19 cellular contexts compared by ENCODE assay signal in genomic region chr1:211332839-211333238, GRCh38. TPM values are rescaled to one million over a fixed set of nuclear protein-coding genes. Genes with fewer than 3 reads are reported as not detected.
DNase-seq lines count a peak whose midpoint lies in the region; ATAC-seq, FAIRE-seq and TF ChIP-seq lines count a peak whose summit lies in the region.
"Had no signal": no experiment of that assay in that cellular context is flagged by ENCODE, and none has a peak within 500 bp of the region (broad histone marks: within the 10 kb centered on the region; RNA-seq: fewer than 3 reads in every experiment).

No MANE protein-coding gene starts in this region.

- no peaks in the 10 kb centered on the region for H3K9me3 Mint-ChIP-seq in activated CD4-positive, alpha-beta T cell treated with anti-CD3 and anti-CD28 coated beads, Interleukin-2, amount 10 ng/mL, durations not matched to agents 24 days and 14 days
- H3K9me3 Mint-ChIP-seq in endothelial cell (ENCODE audit: unreplicated experiment), result no peaks in the 10 kb centered on the region

- H2AFZ ChIP-seq in OCI-LY1 (ENCODE audit: low read length), result no peak overlapping the region

- no peak for TF ChIP-seq CTCF in OCI-LY1 (IDR thresholded peaks at IDR 0.05; ENCODE audit: low read length)
- TF ChIP-seq CTCF in body of pancreas (IDR thresholded peaks at IDR 0.05), result no peak
- TF ChIP-seq CTCF in pancreas (IDR thresholded peaks at IDR 0.05), result no peak
- no peak for TF ChIP-seq CTCF in endothelial cell (IDR thresholded peaks at IDR 0.05; ENCODE audit: unreplicated experiment)
- TF ChIP-seq CTCF in GM13977 (IDR thresholded peaks at IDR 0.05; ENCODE audit: extremely low read depth, insufficient read depth, missing control alignments), result no peak

- TF ChIP-seq POLR2A in body of pancreas (IDR thresholded peaks at IDR 0.05), result no peak

- H3K4me1 Mint-ChIP-seq in activated CD4-positive, alpha-beta T cell treated with anti-CD3 and anti-CD28 coated beads, Interleukin-2, amount 10 ng/mL, durations not matched to agents 24 days and 14 days, result peaks cover 92% of the 10 kb centered on the region
- H3K4me1 Mint-ChIP-seq in endothelial cell (ENCODE audit: unreplicated experiment), result peaks cover 51% of the 10 kb centered on the region

- in situ Hi-C loops in GM13977 (cut with MboI; ENCODE audit: low pct_unique_long_range_greater_than_20kb, low sequenced_read_pairs, unreplicated experiment), result loop anchor here (25.0 kb wide), 1 partner anchor 329 kb away; no protein-coding TSS in a partner anchor

- intact Hi-C loops in activated CD4-positive, alpha-beta T cell treated with anti-CD3 and anti-CD28 coated beads, Interleukin-2, amount 10 ng/mL, durations not matched to agents 24 days and 14 days (cut with micrococcal nuclease), result no loop called here
- intact Hi-C loops in body of pancreas (cut with DNase I), result no loop called here
- intact Hi-C loops in pancreas (cut with DNase I), result no loop called here

- H3K9me3 ChIP-seq in OCI-LY1 (ENCODE audit: low read length), result no peaks in the 10 kb centered on the region
- H3K9me3 ChIP-seq in body of pancreas, result no peaks in the 10 kb centered on the region
- no peaks in the 10 kb centered on the region for H3K9me3 ChIP-seq in pancreas
- H3K9me3 ChIP-seq: A549, colonic mucosa, heart right ventricle, mucosa of descending colon had no signal

- H4K20me1 ChIP-seq in OCI-LY1 (ENCODE audit: insufficient read depth, low read length), result no peaks in the 10 kb centered on the region

- peak overlapping the region; percentile 22 for H3K4me2 ChIP-seq in OCI-LY1 (ENCODE audit: low read length)

- no peak for ATAC-seq in body of pancreas
- no peak for ATAC-seq in pancreas
- ATAC-seq: A549, mucosa of descending colon had no signal

- FAIRE-seq in pancreas (lab: Jason Lieb, UNC), result no peak
- FAIRE-seq in HTR-8/SVneo (lab: Jason Lieb, UNC), result no peak
- FAIRE-seq: A549, small intestine had no signal

- H3K79me2 ChIP-seq in OCI-LY1 (ENCODE audit: insufficient read depth, low read length), result peaks cover 46% of the 10 kb centered on the region

- H3K27me3 Mint-ChIP-seq in activated CD4-positive, alpha-beta T cell treated with anti-CD3 and anti-CD28 coated beads, Interleukin-2, amount 10 ng/mL, durations not matched to agents 24 days and 14 days, result no peaks in the 10 kb centered on the region
- H3K27me3 Mint-ChIP-seq in endothelial cell (ENCODE audit: unreplicated experiment), result peaks cover 6% of the 10 kb centered on the region

- no peaks in the 10 kb centered on the region; the same call in 1 of the 2 replicates for H3F3A ChIP-seq in OCI-LY1 (ENCODE audit: insufficient read depth, low read length)

- peak; percentile 41 for DNase-seq in activated CD4-positive, alpha-beta T cell treated with anti-CD3 and anti-CD28 coated beads, Interleukin-2, amount 10 ng/mL, durations not matched to agents 24 days and 14 days
- no peak for DNase-seq in activated CD4-positive, alpha-beta T cell treated with anti-CD3 and anti-CD28 coated beads, Interleukin-2, amount 50 U/mL, for 4 hours
- DNase-seq in body of pancreas, result no peak
- no peak for DNase-seq in pancreas
- no peak for DNase-seq in HTR-8/SVneo (ENCODE audit: insufficient read length, low spot score)
- no peak for DNase-seq in endothelial cell (ENCODE audit: low spot score)
- no peak for DNase-seq in GM13977 (ENCODE audit: low spot score)
- DNase-seq: activated CD4-positive, CD25-positive, alpha-beta regulatory T cell; amygdala; colonic mucosa; GF-D8; heart right ventricle; kidney glomerular epithelial cell; mucosa of descending colon; NCI-H2081; small intestine had no signal

- 86 to 91% methylated on average over 2 of the region's 2 CpGs for WGBS in body of pancreas, 2 donors
- 87 to 88% methylated on average over 2 of the region's 2 CpGs for WGBS in pancreas, 2 donors

- H3K4me3 ChIP-seq in OCI-LY1 (ENCODE audit: low read depth, low read length, poor library complexity, severe bottlenecking) (peak overlapping the region; percentile 8), body of pancreas (no peak overlapping the region), pancreas (no peak overlapping the region)
- H3K4me3 ChIP-seq: A549, colonic mucosa, heart right ventricle, mucosa of descending colon had no signal

- H3K27me3 ChIP-seq in OCI-LY1 (ENCODE audit: insufficient read depth, low read length) (no peaks in the 10 kb centered on the region), body of pancreas (no peaks in the 10 kb centered on the region), pancreas (no peaks in the 10 kb centered on the region)
- H3K27me3 ChIP-seq: colonic mucosa, heart right ventricle had no signal

- H3K4me3 Mint-ChIP-seq in activated CD4-positive, alpha-beta T cell treated with anti-CD3 and anti-CD28 coated beads, Interleukin-2, amount 10 ng/mL, durations not matched to agents 24 days and 14 days, result no peak overlapping the region
- no peak overlapping the region for H3K4me3 Mint-ChIP-seq in endothelial cell (ENCODE audit: unreplicated experiment)

- peaks cover 100% of the 10 kb centered on the region for H3K4me1 ChIP-seq in OCI-LY1 (ENCODE audit: insufficient read depth, low read length, severe bottlenecking)
- peaks cover 100% of the 10 kb centered on the region for H3K4me1 ChIP-seq in body of pancreas
- peaks cover 23 to 82% (median 40%) of the 10 kb centered on the region in 3 donors for H3K4me1 ChIP-seq in pancreas

- no peaks in the 10 kb centered on the region for H3K9me2 ChIP-seq in OCI-LY1 (ENCODE audit: low read depth, low read length)

- H3K36me3 ChIP-seq in OCI-LY1 (ENCODE audit: insufficient read depth, low read length) (peaks cover 4% of the 10 kb centered on the region), body of pancreas (replicated peaks in 1 of 2; ENCODE audit: insufficient read depth in 1 of 2, low read depth in 2 of 2) (no peaks in the 10 kb centered on the region), pancreas (no peaks in the 10 kb centered on the region)
- H3K36me3 ChIP-seq: colonic mucosa, heart right ventricle had no signal

- no peak overlapping the region; the same call in 1 of the 2 replicates for H3K9ac ChIP-seq in OCI-LY1 (ENCODE audit: low read length)

- peaks cover 49% of the 10 kb centered on the region for H3K36me3 Mint-ChIP-seq in activated CD4-positive, alpha-beta T cell treated with anti-CD3 and anti-CD28 coated beads, Interleukin-2, amount 10 ng/mL, durations not matched to agents 24 days and 14 days (ENCODE audit: low read depth)
- H3K36me3 Mint-ChIP-seq in endothelial cell (ENCODE audit: low read depth, unreplicated experiment), result peaks cover 7% of the 10 kb centered on the region

- H3K27ac ChIP-seq in OCI-LY1 (ENCODE audit: low read depth, low read length, poor library complexity, severe bottlenecking) (peak overlapping the region; percentile 89), body of pancreas (peak overlapping the region; percentile 65 to 87 (median 72)), pancreas (peak overlapping the region in 3 of 4 donors; percentile 56 to 93 (median 61))
- H3K27ac ChIP-seq: epithelial cell of prostate, heart right ventricle had no signal

- H3K27ac Mint-ChIP-seq in activated CD4-positive, alpha-beta T cell treated with anti-CD3 and anti-CD28 coated beads, Interleukin-2, amount 10 ng/mL, durations not matched to agents 24 days and 14 days, result peak overlapping the region; percentile 48
- H3K27ac Mint-ChIP-seq in endothelial cell (ENCODE audit: unreplicated experiment), result no peak overlapping the region

RNA-seq across cellular contexts. Expression of gene TRAF5, which starts 6.2 kb away (rescaled TPM):
- 55.6 and 56.6 TPM in 2 replicates for total RNA-seq in activated CD4-positive, alpha-beta T cell treated with anti-CD3 and anti-CD28 coated beads, Interleukin-2, amount 10 ng/mL, durations not matched to agents 24 days and 14 days
- 10 to 100 TPM; 35.6 to 37.6 TPM for total RNA-seq in body of pancreas
- 10 to 100 TPM; 14.5 to 26.1 (median 21.3) TPM for total RNA-seq in pancreas
- 10 to 100 TPM; 23.8 to 26.6 TPM for polyA plus RNA-seq in pancreas
- total RNA-seq in endothelial cell (ENCODE audit: unreplicated experiment), result 14.5 TPM
